Comparison of ENCODE assay signal across 12 cellular contexts in the genomic region with DNA sequence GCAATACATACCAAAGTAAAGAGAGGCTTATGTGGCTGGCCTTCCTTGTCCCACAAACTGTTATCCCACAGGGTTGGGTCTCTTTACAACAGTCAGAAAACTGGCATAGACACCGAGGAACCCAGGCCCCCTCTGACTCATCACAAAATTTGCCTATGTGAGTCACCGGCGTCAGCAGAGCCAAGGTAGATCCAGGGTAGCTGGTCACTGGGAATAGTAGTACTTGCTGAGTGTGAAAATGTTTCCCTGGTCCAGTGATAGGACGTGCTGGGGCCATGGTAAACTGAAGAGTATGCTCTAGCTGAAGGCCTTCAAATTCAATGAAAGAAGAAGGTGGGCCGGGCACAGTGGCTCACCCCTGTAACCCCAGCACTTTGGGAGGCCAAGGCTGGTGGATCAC. TPM values are rescaled to one million over a fixed set of nuclear protein-coding genes. Genes with fewer than 3 reads are reported as not detected.
A peak's percentile ranks its signal among the peaks of the same experiment; 100 is the strongest.
DNase-seq lines count a peak whose midpoint lies in the region; ATAC-seq and TF ChIP-seq lines count a peak whose summit lies in the region.
"Had no signal": no experiment of that assay in that cellular context is flagged by ENCODE, and none has a peak within 500 bp of the region (broad histone marks: within the 10 kb centered on the region; RNA-seq: fewer than 3 reads in every experiment).

No MANE protein-coding gene starts in this region.

- no peak overlapping the region for H3K27ac ChIP-seq in left lung
- H3K27ac ChIP-seq in coronary artery = no peak overlapping the region
- H3K27ac ChIP-seq: VCaP had no signal

- TF ChIP-seq CTCF in Caco-2 (IDR thresholded peaks at IDR 0.05; ENCODE audit: insufficient read depth in 1 of 2, low read depth in 1 of 2, low read length in 1 of 2, severe bottlenecking in 1 of 2, unreplicated experiment in 1 of 2) (no peak), astrocyte of the spinal cord (IDR thresholded peaks at IDR 0.05; ENCODE audit: low read depth, low read length) (no peak), left lung (IDR thresholded peaks at IDR 0.05) (no peak), coronary artery (IDR thresholded peaks at IDR 0.05) (no peak)

- H3K9me3 Mint-ChIP-seq in Caco-2 (ENCODE audit: unreplicated experiment) = no peaks in the 10 kb centered on the region
- H3K9me3 Mint-ChIP-seq: CD4-positive, alpha-beta T cell had no signal

- no peak overlapping the region for H3K4me3 ChIP-seq in Caco-2 (ENCODE audit: low read depth, low read length)
- H3K4me3 ChIP-seq in astrocyte of the spinal cord (ENCODE audit: low read depth, low read length) = no peak overlapping the region
- H3K4me3 ChIP-seq in left lung = no peak overlapping the region
- H3K4me3 ChIP-seq in coronary artery = no peak overlapping the region

- peaks cover 25% of the 10 kb centered on the region for H3K4me1 ChIP-seq in Caco-2
- no peaks in the 10 kb centered on the region for H3K4me1 ChIP-seq in left lung

- intact Hi-C loops in Caco-2 (cut with micrococcal nuclease; ENCODE audit: unreplicated experiment) (loop anchor here (2.0 kb wide), 1 partner anchor 14 kb away; no protein-coding TSS in a partner anchor), left lung (cut with DNase I) (no loop called here)

- no peaks in the 10 kb centered on the region for H3K36me3 Mint-ChIP-seq in Caco-2 (ENCODE audit: insufficient read depth, unreplicated experiment)

- H3K27me3 ChIP-seq in Caco-2 (replicated peaks; ENCODE audit: control insufficient read depth, insufficient read depth, low read length) (no peaks in the 10 kb centered on the region), left lung (no peaks in the 10 kb centered on the region)

- ATAC-seq in left lung = peak; percentile 71

- CTCF ChIA-PET in Caco-2 (lab: Charles Lee) = no interaction called here

- no peak overlapping the region for H3K4me3 Mint-ChIP-seq in Caco-2 (ENCODE audit: unreplicated experiment)
- H3K4me3 Mint-ChIP-seq: CD4-positive, alpha-beta T cell had no signal

- no peaks in the 10 kb centered on the region for H3K4me1 Mint-ChIP-seq in Caco-2 (ENCODE audit: low read depth, unreplicated experiment)

- H3K9me3 ChIP-seq in Caco-2 (no peaks in the 10 kb centered on the region; the same call in none of the 2 replicates), left lung (peaks cover 0 to 9% of the 10 kb centered on the region in 2 donors)

- DNase-seq in Caco-2 = peak; percentile 19 to 48
- DNase-seq in HS-27A (ENCODE audit: low read depth) = peak; percentile 35
- DNase-seq in astrocyte of the spinal cord (ENCODE audit: low read depth, low spot score) = peak; percentile 65
- no peak for DNase-seq in left lung
- DNase-seq in NCI-H510A (lab: John Stamatoyannopoulos, UW) = no peak
- DNase-seq in DMS153 treated with DMSO at 0.1 percent for 48 hours (lab: John Stamatoyannopoulos, UW; ENCODE audit: unreplicated experiment) = no peak
- DNase-seq in coronary artery (ENCODE audit: low spot score) = no peak
- DNase-seq in NCI-H2227 treated with DMSO at 0.1 percent for 48 hours (lab: John Stamatoyannopoulos, UW) = no peak
- DNase-seq: CD4-positive, alpha-beta T cell; occipital lobe; stimulated activated CD4-positive, alpha-beta T cell treated with anti-CD3 and anti-CD28 coated beads, Interleukin-4, amount 100 ng/mL, for 24 hours had no signal

- POLR2A ChIA-PET in Caco-2 (lab: Charles Lee) = no interaction called here

- no peaks in the 10 kb centered on the region for H3K27me3 Mint-ChIP-seq in Caco-2 (ENCODE audit: insufficient read depth, unreplicated experiment)
- H3K27me3 Mint-ChIP-seq: CD4-positive, alpha-beta T cell had no signal

- H3K27ac Mint-ChIP-seq in Caco-2 (ENCODE audit: unreplicated experiment) = peak overlapping the region; percentile 76
- H3K27ac Mint-ChIP-seq: CD4-positive, alpha-beta T cell had no signal

- in situ Hi-C loops in astrocyte of the spinal cord (cut with HindIII; ENCODE audit: low sequenced_read_pairs) = no loop called here

- H3K36me3 ChIP-seq in Caco-2 (ENCODE audit: control insufficient read depth, insufficient read depth, low read length) (no peaks in the 10 kb centered on the region), left lung (no peaks in the 10 kb centered on the region)

- no TSS peak for BruUV-seq in Caco-2 (replicated peaks; lab: Mats Ljungman, UMichigan)

RNA-seq across cellular contexts. Expression of gene SKIL, which starts 27.1 kb away (rescaled TPM):
- total RNA-seq in Caco-2 (2022) (19.6 and 20.5 TPM in 2 replicates), left lung (100 to 1,000 TPM in 1 of 2 donors, 10 to 100 TPM in 1; 96.2 to 109 TPM)

Comparison
In these comparisons a context has a peak if more than half of its experiments do, and no peak if none do; other contexts are left out.
1. DNase-seq: peak in Caco-2 (2 of 2), HS-27A (single experiment) and astrocyte of the spinal cord (single experiment); none in left lung (0 of 2), NCI-H510A (single experiment), DMS153 treated with DMSO at 0.1 percent for 48 hours (single experiment), coronary artery (single experiment) and NCI-H2227 treated with DMSO at 0.1 percent for 48 hours (single experiment).